In genomic region chr2:218329027-218329825, GRCh38 we compare ENCODE assay signal across 11 cellular contexts. TPM values are rescaled to one million over a fixed set of nuclear protein-coding genes. Genes with fewer than 3 reads are reported as not detected.
A peak's percentile ranks its signal among the peaks of the same experiment; 100 is the strongest.
DNase-seq lines count a peak whose midpoint lies in the region; ATAC-seq and TF ChIP-seq lines count a peak whose summit lies in the region.
"Had no signal": no experiment of that assay in that cellular context is flagged by ENCODE, and none has a peak within 500 bp of the region (broad histone marks: within the 10 kb centered on the region; RNA-seq: fewer than 3 reads in every experiment).

No MANE protein-coding gene starts in this region.

- TF ChIP-seq CTCF in NB4 (IDR thresholded peaks at IDR 0.05; ENCODE audit: low read depth, low read length) (no peak), osteoblast (IDR thresholded peaks at IDR 0.05; ENCODE audit: extremely low read depth, low read depth, low read length) (no peak), osteocyte (IDR thresholded peaks at IDR 0.05) (no peak)

- no peaks in the 10 kb centered on the region for H3K9me3 Mint-ChIP-seq in osteocyte (ENCODE audit: unreplicated experiment)
- H3K9me3 Mint-ChIP-seq: T-helper 1 cell treated with Interleukin-12 subunit alpha and Interleukin-12 subunit beta and Interleukin-4 antibody, amounts not matched to agents 30 μg/mL and 1 μg/mL, for 36 hours had no signal

- H3K79me2 ChIP-seq in osteoblast (ENCODE audit: insufficient read depth, low read length): no peaks in the 10 kb centered on the region

- H3K36me3 Mint-ChIP-seq in osteocyte (ENCODE audit: unreplicated experiment): no peaks in the 10 kb centered on the region

- no peak overlapping the region for H3K4me2 ChIP-seq in osteoblast (ENCODE audit: insufficient read depth, low read length)

- no peak for TF ChIP-seq POLR2A in NB4 (IDR thresholded peaks at IDR 0.05; ENCODE audit: extremely low read depth, insufficient read length)

- H4K20me1 ChIP-seq in osteoblast (ENCODE audit: insufficient read depth, low read length): no peaks in the 10 kb centered on the region

- H3K4me1 ChIP-seq in osteoblast (ENCODE audit: insufficient read depth, low read length): peaks cover 8% of the 10 kb centered on the region

- no peak overlapping the region for H3K4me3 Mint-ChIP-seq in osteocyte (ENCODE audit: unreplicated experiment)
- H3K4me3 Mint-ChIP-seq: T-helper 1 cell treated with Interleukin-12 subunit alpha and Interleukin-12 subunit beta and Interleukin-4 antibody, amounts not matched to agents 30 μg/mL and 1 μg/mL, for 36 hours had no signal

- DNase-seq in NB4 (ENCODE audit: low read depth) (peak; percentile 48), osteoblast (ENCODE audit: insufficient read length, low spot score, missing footprints) (no peak), NCI-H2107 treated with DMSO at 0.1 percent for 48 hours (lab: John Stamatoyannopoulos, UW; ENCODE audit: unreplicated experiment) (no peak), NCI-H2171 treated with DMSO at 0.1 percent for 48 hours (lab: John Stamatoyannopoulos, UW) (no peak), NCI-H526 treated with DMSO at 0.1 percent for 48 hours (lab: John Stamatoyannopoulos, UW) (no peak), osteocyte (ENCODE audit: extremely low spot score, unreplicated experiment) (no peak)

- H2AFZ ChIP-seq in osteoblast (ENCODE audit: low read length): peak overlapping the region; percentile 41

- no peaks in the 10 kb centered on the region for H3K27me3 ChIP-seq in osteoblast (ENCODE audit: insufficient read depth, low read length)

- H3K27ac ChIP-seq in osteoblast (ENCODE audit: low read depth, low read length): no peak overlapping the region

- no peaks in the 10 kb centered on the region for H3K27me3 Mint-ChIP-seq in osteocyte (ENCODE audit: unreplicated experiment)

- H3K4me3 ChIP-seq in NB4 (ENCODE audit: low read depth, low read length) (no peak overlapping the region), osteoblast (ENCODE audit: insufficient read depth, low read length) (no peak overlapping the region)

- H3K9me3 ChIP-seq in osteoblast (ENCODE audit: low read depth, low read length): no peaks in the 10 kb centered on the region

- H3K27ac Mint-ChIP-seq in osteocyte (ENCODE audit: unreplicated experiment): no peak overlapping the region
- H3K27ac Mint-ChIP-seq: T-helper 1 cell treated with Interleukin-12 subunit alpha and Interleukin-12 subunit beta and Interleukin-4 antibody, amounts not matched to agents 30 μg/mL and 1 μg/mL, for 36 hours had no signal

- ATAC-seq in GM18858 (IDR thresholded peaks at IDR 0.05; ENCODE audit: unreplicated experiment): peak; percentile 32
- ATAC-seq in GM21723 (IDR thresholded peaks at IDR 0.05; ENCODE audit: unreplicated experiment): peak; percentile 43

- H3K4me1 Mint-ChIP-seq in osteocyte (ENCODE audit: unreplicated experiment): peaks cover 25% of the 10 kb centered on the region

- H3K36me3 ChIP-seq in osteoblast (ENCODE audit: insufficient read depth, low read length): no peaks in the 10 kb centered on the region

RNA-seq across cellular contexts. Expression of gene CATIP, which starts 27.4 kb away (rescaled TPM):
- total RNA-seq in osteoblast: not detected in 2 replicates
- total RNA-seq in osteocyte: not detected in 2 replicates
- total RNA-seq: aorta, ureter had no signal

RNA-seq across cellular contexts. Expression of gene TMBIM1, which starts 36.9 kb away (rescaled TPM):
- total RNA-seq in osteoblast (155 and 187 TPM in 2 replicates), osteocyte (86.4 and 97.4 TPM in 2 replicates)

RNA-seq across cellular contexts. Expression of gene SLC11A1, which starts 52.8 kb away (rescaled TPM):
- total RNA-seq in osteoblast (0.29 and 0.36 TPM in 2 replicates), osteocyte (0.16 and 0.21 TPM in 2 replicates)

RNA-seq across cellular contexts. Expression of gene PNKD, which starts 58.9 kb away (rescaled TPM):
- 23.2 and 24.2 TPM in 2 replicates for total RNA-seq in osteoblast
- total RNA-seq in osteocyte: 43.0 and 45.0 TPM in 2 replicates

RNA-seq across cellular contexts. Expression of gene AAMP, which starts 59.3 kb away (rescaled TPM):
- total RNA-seq in osteoblast (85.7 and 97.0 TPM in 2 replicates), osteocyte (62.9 and 66.3 TPM in 2 replicates)
